ENCODE assay signal across 14 cellular contexts in genomic region chr22:48238966-48239365, GRCh38.
"Had no signal": no experiment of that assay in that cellular context is flagged by ENCODE, and none has a peak within 500 bp of the region (broad histone marks: within the 10 kb centered on the region; RNA-seq: fewer than 3 reads in every experiment).

No MANE protein-coding gene starts in this region.

- H3K36me3 Mint-ChIP-seq: activated CD4-positive, alpha-beta memory T cell treated with anti-CD3 and anti-CD28 coated beads for 36 hours; activated naive CD8-positive, alpha-beta T cell treated with anti-CD3 and anti-CD28 coated beads for 36 hours had no signal

- H3K27me3 ChIP-seq: dorsolateral prefrontal cortex, ovary had no signal

- ATAC-seq: activated T-cell treated with anti-CD3 and anti-CD28 coated beads, Interleukin-2, amount 50 U/mL, for 72 hours had no signal

- H3K27me3 Mint-ChIP-seq: activated CD4-positive, alpha-beta memory T cell treated with anti-CD3 and anti-CD28 coated beads for 36 hours had no signal

- H3K4me3 Mint-ChIP-seq: activated CD4-positive, alpha-beta memory T cell treated with anti-CD3 and anti-CD28 coated beads for 36 hours; activated naive CD8-positive, alpha-beta T cell treated with anti-CD3 and anti-CD28 coated beads for 36 hours; activated T-cell treated with anti-CD3 and anti-CD28 coated beads, Interleukin-2, amount 50 U/mL, for 72 hours; nephron had no signal

- H3K9me3 ChIP-seq: ovary had no signal

- H3K27ac Mint-ChIP-seq: activated CD4-positive, alpha-beta memory T cell treated with anti-CD3 and anti-CD28 coated beads for 36 hours; activated naive CD8-positive, alpha-beta T cell treated with anti-CD3 and anti-CD28 coated beads for 36 hours; activated T-cell treated with anti-CD3 and anti-CD28 coated beads, Interleukin-2, amount 50 U/mL, for 72 hours had no signal

- H3K4me1 ChIP-seq: breast epithelium, esophagus squamous epithelium, tibial artery had no signal

- H3K27ac ChIP-seq: breast epithelium, dorsolateral prefrontal cortex, esophagus squamous epithelium, ovary, tibial artery had no signal

- H3K4me3 ChIP-seq: breast epithelium, dorsolateral prefrontal cortex, esophagus squamous epithelium, ovary, tibial artery had no signal

- DNase-seq: activated CD4-positive, alpha-beta memory T cell treated with anti-CD3 and anti-CD28 coated beads for 36 hours; activated CD4-positive, CD25-positive, alpha-beta regulatory T cell treated with anti-CD3 and anti-CD28 coated beads, Interleukin-2, amount 50 U/mL, for 72 hours; activated CD8-positive, alpha-beta memory T cell treated with anti-CD3 and anti-CD28 coated beads, Interleukin-2, amount 50 U/mL, for 4 hours; activated gamma-delta T cell treated with Interleukin-2 at 50 U/mL for 16 hours; activated naive CD8-positive, alpha-beta T cell treated with anti-CD3 and anti-CD28 coated beads for 36 hours; activated T-cell treated with anti-CD3 and anti-CD28 coated beads, Interleukin-2, amount 50 U/mL, for 72 hours; dorsolateral prefrontal cortex; esophagus squamous epithelium; foreskin fibroblast; left cardiac atrium; ovary had no signal

- H3K36me3 ChIP-seq: breast epithelium, esophagus squamous epithelium, ovary, tibial artery had no signal
